Comparison of ENCODE assay signal across 8 cellular contexts in genomic region chr4:169612869-169613859, GRCh38.
A peak's percentile ranks its signal among the peaks of the same experiment; 100 is the strongest.
DNase-seq lines count a peak whose midpoint lies in the region; ATAC-seq and TF ChIP-seq lines count a peak whose summit lies in the region.

No MANE protein-coding gene starts in this region.

- H3K4me3 ChIP-seq in AG09309 (ENCODE audit: control insufficient read depth, low read depth, low read length) (peak overlapping the region; percentile 71), choroid plexus epithelial cell (ENCODE audit: low read depth, low read length) (peak overlapping the region; percentile 94)

- ATAC-seq in GM18873 (IDR thresholded peaks at IDR 0.05; ENCODE audit: low FRiP score, unreplicated experiment) (peak; percentile 43), HG03196 (IDR thresholded peaks at IDR 0.05; ENCODE audit: unreplicated experiment) (peak; percentile 48)
- peak; percentile 19 to 27 for ATAC-seq in activated CD4-positive, CD25-positive, alpha-beta regulatory T cell treated with anti-CD3 and anti-CD28 coated beads, Interleukin-2, amount 50 U/mL, for 24 hours

- DNase-seq in AG09309 (ENCODE audit: low read depth) (peak; percentile 45), NCI-H345 (lab: John Stamatoyannopoulos, UW) (peak; percentile 66), choroid plexus epithelial cell (ENCODE audit: low read depth) (peak; percentile 88), kidney tubule cell (ENCODE audit: low spot score) (peak; percentile 76)
- DNase-seq in stimulated activated CD4-positive, alpha-beta T cell treated with anti-CD3 and anti-CD28 coated beads, Interleukin-1b, Interleukin-23, amount 100 ng/mL, for 4 hours (ENCODE audit: low read depth in 2 of 2) = peak; percentile 48 to 55

- peak; percentile 77 for TF ChIP-seq CTCF in AG09309 (IDR thresholded peaks at IDR 0.05; ENCODE audit: control insufficient read depth, insufficient read depth, low read depth, low read length, missing control alignments)
- peak; percentile 85 for TF ChIP-seq CTCF in choroid plexus epithelial cell (conservative IDR thresholded peaks at IDR 0.05; ENCODE audit: low read depth, low read length)

Comparison
In these comparisons a context has a peak if more than half of its experiments do, and no peak if none do; other contexts are left out.
1. Peak in every context shown above with its lines: DNase-seq, ATAC-seq and H3K4me3 ChIP-seq.